In genomic region chr21:35072960-35073359, GRCh38 we compare ENCODE assay signal across 15 cellular contexts. TPM values are rescaled to one million over a fixed set of nuclear protein-coding genes. Genes with fewer than 3 reads are reported as not detected.
A peak's percentile ranks its signal among the peaks of the same experiment; 100 is the strongest.
DNase-seq lines count a peak whose midpoint lies in the region; ATAC-seq and TF ChIP-seq lines count a peak whose summit lies in the region.
"Had no signal": no experiment of that assay in that cellular context is flagged by ENCODE, and none has a peak within 500 bp of the region (broad histone marks: within the 10 kb centered on the region; RNA-seq: fewer than 3 reads in every experiment).

No MANE protein-coding gene starts in this region.

- DNase-seq in GM04504 (ENCODE audit: low read depth) (peak; percentile 61), dermis blood vessel endothelial cell (peak; percentile 47), lower lobe of right lung (no peak), gastrocnemius medialis (no peak), C1 segment of cervical spinal cord (lab: John Stamatoyannopoulos, UW) (no peak)
- DNase-seq: activated CD4-positive, alpha-beta T cell treated with anti-CD3 and anti-CD28 coated beads, Interleukin-2, amount 10 ng/mL, durations not matched to agents 7 days and 5 days; activated T-cell treated with anti-CD3 and anti-CD28 coated beads, Interleukin-2, amount 50 U/mL, for 4 hours; EL; glutamatergic neuron; NCI-H187; NCI-H69 had no signal

- H3K4me1 ChIP-seq in lower lobe of right lung = no peaks in the 10 kb centered on the region
- no peaks in the 10 kb centered on the region for H3K4me1 ChIP-seq in gastrocnemius medialis

- peaks cover 7% of the 10 kb centered on the region for H3K36me3 Mint-ChIP-seq in stimulated activated memory B cell treated with anti-CD40 and anti-IgM and Interleukin-4, amounts not matched to agents 10 μg/mL and 1 μg/mL and 100 μg/mL, for 72 hours

- H3K9me3 ChIP-seq in lower lobe of right lung = no peaks in the 10 kb centered on the region
- no peaks in the 10 kb centered on the region for H3K9me3 ChIP-seq in gastrocnemius medialis

- H3K27me3 ChIP-seq in lower lobe of right lung (ENCODE audit: low read depth) (no peaks in the 10 kb centered on the region), gastrocnemius medialis (no peaks in the 10 kb centered on the region)

- H3K27ac ChIP-seq in lower lobe of right lung (peak overlapping the region; percentile 46), gastrocnemius medialis (no peak overlapping the region)
- H3K27ac ChIP-seq: C4-2B had no signal

- peaks cover 6% of the 10 kb centered on the region for H3K9me3 Mint-ChIP-seq in stimulated activated memory B cell treated with anti-CD40 and anti-IgM and Interleukin-4, amounts not matched to agents 10 μg/mL and 1 μg/mL and 100 μg/mL, for 72 hours

- H3K4me1 Mint-ChIP-seq in stimulated activated memory B cell treated with anti-CD40 and anti-IgM and Interleukin-4, amounts not matched to agents 10 μg/mL and 1 μg/mL and 100 μg/mL, for 72 hours = peaks cover 9% of the 10 kb centered on the region

- no peaks in the 10 kb centered on the region for H3K36me3 ChIP-seq in lower lobe of right lung
- H3K36me3 ChIP-seq in gastrocnemius medialis = no peaks in the 10 kb centered on the region

- H3K4me3 ChIP-seq in lower lobe of right lung = no peak overlapping the region
- H3K4me3 ChIP-seq in gastrocnemius medialis = no peak overlapping the region

- peak overlapping the region; percentile 22 for H3K27ac Mint-ChIP-seq in stimulated activated memory B cell treated with anti-CD40 and anti-IgM and Interleukin-4, amounts not matched to agents 10 μg/mL and 1 μg/mL and 100 μg/mL, for 72 hours
- H3K27ac Mint-ChIP-seq: activated CD4-positive, alpha-beta T cell treated with anti-CD3 and anti-CD28 coated beads, Interleukin-2, amount 10 ng/mL, durations not matched to agents 7 days and 5 days had no signal

- no peak overlapping the region for H3K4me3 Mint-ChIP-seq in stimulated activated memory B cell treated with anti-CD40 and anti-IgM and Interleukin-4, amounts not matched to agents 10 μg/mL and 1 μg/mL and 100 μg/mL, for 72 hours
- H3K4me3 Mint-ChIP-seq: activated CD4-positive, alpha-beta T cell treated with anti-CD3 and anti-CD28 coated beads, Interleukin-2, amount 10 ng/mL, durations not matched to agents 7 days and 5 days; activated T-cell treated with anti-CD3 and anti-CD28 coated beads, Interleukin-2, amount 50 U/mL, for 4 hours had no signal

- TF ChIP-seq CTCF in lower lobe of right lung (IDR thresholded peaks at IDR 0.05) (no peak), gastrocnemius medialis (IDR thresholded peaks at IDR 0.05 in 4 of 5, conservative IDR thresholded peaks at IDR 0.05 in 1 of 5) (no peak)

- in situ Hi-C loops in gastrocnemius medialis (cut with MboI; ENCODE audit: low sequenced_read_pairs in 4 of 4) = loop anchor here in 1 of 4 donors (25.0 kb wide), 1 partner anchor 289 kb away; no protein-coding TSS in a partner anchor

- ATAC-seq in lower lobe of right lung = peak in 1 of 2 donors; percentile 51
- ATAC-seq in stimulated activated memory B cell treated with anti-CD40 and anti-IgM and Interleukin-4, amounts not matched to agents 10 μg/mL and 1 μg/mL and 100 μg/mL, for 72 hours = no peak
- ATAC-seq in gastrocnemius medialis = no peak
- no peak for ATAC-seq in GM18511 (IDR thresholded peaks at IDR 0.05; ENCODE audit: unreplicated experiment)
- ATAC-seq in GM21381 (IDR thresholded peaks at IDR 0.05; ENCODE audit: unreplicated experiment) = no peak
- ATAC-seq: activated T-cell treated with anti-CD3 and anti-CD28 coated beads, Interleukin-2, amount 50 U/mL, for 4 hours had no signal

- no peaks in the 10 kb centered on the region for H3K27me3 Mint-ChIP-seq in stimulated activated memory B cell treated with anti-CD40 and anti-IgM and Interleukin-4, amounts not matched to agents 10 μg/mL and 1 μg/mL and 100 μg/mL, for 72 hours
- H3K27me3 Mint-ChIP-seq: activated CD4-positive, alpha-beta T cell treated with anti-CD3 and anti-CD28 coated beads, Interleukin-2, amount 10 ng/mL, durations not matched to agents 7 days and 5 days had no signal

- intact Hi-C loops in lower lobe of right lung (cut with DNase I) (no loop called here), gastrocnemius medialis (cut with DNase I; ENCODE audit: low total_unique reads) (no loop called here)

- TF ChIP-seq POLR2A in gastrocnemius medialis (IDR thresholded peaks at IDR 0.05) = no peak

RNA-seq across cellular contexts. Expression of gene RUNX1, which starts 23.9 kb away (rescaled TPM):
- total RNA-seq in dermis blood vessel endothelial cell (0.84 and 1.7 TPM in 2 replicates), lower lobe of right lung (110 TPM), gastrocnemius medialis (10 to 100 TPM in 2 of 4 donors, 1 to 10 TPM in 2; 8.0 to 20.9 (median 10.6) TPM)

Comparison
In these comparisons a context has a peak if more than half of its experiments do, and no peak if none do; other contexts are left out.
1. DNase-seq: peak in GM04504 (single experiment) and dermis blood vessel endothelial cell (single experiment); none in lower lobe of right lung (single experiment), gastrocnemius medialis (0 of 2) and C1 segment of cervical spinal cord (0 of 14).